In the genomic region with DNA sequence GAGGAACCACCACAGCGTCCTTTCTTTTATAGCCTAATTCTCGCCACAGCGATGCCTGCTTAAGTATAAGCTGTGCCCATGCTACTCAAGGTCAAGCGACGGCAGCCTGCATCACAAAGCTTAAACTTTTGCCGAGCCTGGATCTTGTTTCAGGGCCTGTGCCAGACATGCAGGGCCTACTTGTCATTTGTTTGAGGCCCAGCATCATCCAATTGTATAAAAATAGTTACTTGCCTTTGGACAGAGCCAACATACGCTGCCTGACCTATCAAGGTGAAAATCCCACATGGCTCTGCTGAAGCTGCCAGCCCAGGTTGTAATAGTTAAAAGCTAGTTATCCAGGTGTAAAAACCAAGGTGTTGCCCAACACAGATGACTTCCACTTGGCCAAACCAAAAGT, we compare ENCODE assay signal across 2 cellular contexts.
TF ChIP-seq lines count a peak whose summit lies in the region.

No MANE protein-coding gene starts in this region.

TF ChIP-seq in liver, 16 proteins besides CTCF, POLR2A, EP300 and RAD21 (continued from another document):
- TF ChIP-seq REST (IDR thresholded peaks at IDR 0.05) (no peak), HNF4A (conservative IDR thresholded peaks at IDR 0.05) (no peak), ATF3 (IDR thresholded peaks at IDR 0.05) (no peak), NR2F2 (IDR thresholded peaks at IDR 0.05) (no peak), TAF1 (conservative IDR thresholded peaks at IDR 0.05) (no peak), GABPA (IDR thresholded peaks at IDR 0.05 in 1 of 2, conservative IDR thresholded peaks at IDR 0.05 in 1 of 2) (no peak), MAX (IDR thresholded peaks at IDR 0.05) (no peak), RXRA (IDR thresholded peaks at IDR 0.05) (no peak), YY1 (IDR thresholded peaks at IDR 0.05) (no peak), FOXA1 (IDR thresholded peaks at IDR 0.05) (no peak), SP1 (IDR thresholded peaks at IDR 0.05) (no peak), JUND (IDR thresholded peaks at IDR 0.05) (no peak), EGR1 (IDR thresholded peaks at IDR 0.05; ENCODE audit: low read depth in 2 of 2) (no peak)
- TF ChIP-seq, protein P1, sequence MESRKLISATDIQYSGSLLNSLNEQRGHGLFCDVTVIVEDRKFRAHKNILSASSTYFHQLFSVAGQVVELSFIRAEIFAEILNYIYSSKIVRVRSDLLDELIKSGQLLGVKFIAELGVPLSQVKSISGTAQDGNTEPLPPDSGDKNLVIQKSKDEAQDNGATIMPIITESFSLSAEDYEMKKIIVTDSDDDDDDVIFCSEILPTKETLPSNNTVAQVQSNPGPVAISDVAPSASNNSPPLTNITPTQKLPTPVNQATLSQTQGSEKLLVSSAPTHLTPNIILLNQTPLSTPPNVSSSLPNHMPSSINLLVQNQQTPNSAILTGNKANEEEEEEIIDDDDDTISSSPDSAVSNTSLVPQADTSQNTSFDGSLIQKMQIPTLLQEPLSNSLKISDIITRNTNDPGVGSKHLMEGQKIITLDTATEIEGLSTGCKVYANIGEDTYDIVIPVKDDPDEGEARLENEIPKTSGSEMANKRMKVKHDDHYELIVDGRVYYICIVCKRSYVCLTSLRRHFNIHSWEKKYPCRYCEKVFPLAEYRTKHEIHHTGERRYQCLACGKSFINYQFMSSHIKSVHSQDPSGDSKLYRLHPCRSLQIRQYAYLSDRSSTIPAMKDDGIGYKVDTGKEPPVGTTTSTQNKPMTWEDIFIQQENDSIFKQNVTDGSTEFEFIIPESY (IDR thresholded peaks at IDR 0.05) = no peak
TF ChIP-seq in liver: peak in this region for 0.

TF ChIP-seq in HepG2, 621 proteins besides CTCF, POLR2A, EP300 and RAD21 (continued from another document):
- TF ChIP-seq MAZ (IDR thresholded peaks at IDR 0.05; ENCODE audit: borderline replicate concordance, low read depth, low read length) = no peak
- no peak for TF ChIP-seq MAZ (CRISPR knock-in tag; IDR thresholded peaks at IDR 0.05; ENCODE audit: low read depth)
- TF ChIP-seq ARNT (IDR thresholded peaks at IDR 0.05) = no peak
- no peak for TF ChIP-seq NCOA2 (CRISPR knock-in tag; IDR thresholded peaks at IDR 0.05)
